In the genomic region with DNA sequence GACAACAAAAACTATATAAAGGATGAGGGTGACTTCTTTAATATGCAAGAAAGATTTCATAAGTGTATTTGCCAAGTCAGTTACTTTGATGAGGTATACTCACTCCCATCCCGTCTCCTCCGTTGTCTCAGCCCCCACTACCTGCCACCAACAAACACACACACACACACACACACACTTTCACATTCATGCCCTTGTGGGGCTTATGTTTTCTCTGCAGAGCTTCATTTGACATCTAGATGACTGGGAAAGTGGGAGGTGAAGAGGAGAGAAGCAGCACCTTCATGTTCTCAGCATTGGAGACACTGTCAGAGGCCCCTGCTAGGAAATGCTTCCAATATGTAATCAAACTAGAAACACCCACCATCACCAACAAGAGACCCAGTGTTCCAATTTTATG, we compare ENCODE assay signal across 16 cellular contexts.
"Had no signal": no experiment of that assay in that cellular context is flagged by ENCODE, and none has a peak within 500 bp of the region (broad histone marks: within the 10 kb centered on the region; RNA-seq: fewer than 3 reads in every experiment).

No MANE protein-coding gene starts in this region.

- DNase-seq: IMR-90, NCI-H1105 treated with DMSO at 0.1 percent for 48 hours, NCI-H1417 treated with DMSO at 0.1 percent for 48 hours, NCI-H146, NCI-H1694 treated with DMSO at 0.1 percent for 48 hours, NCI-H2081, NCI-H2107, NCI-H446 treated with DMSO at 0.1 percent for 48 hours, NCI-H510A treated with DMSO at 0.1 percent for 48 hours, NCI-H748 treated with DMSO at 0.1 percent for 48 hours, Right ventricle myocardium superior, RPMI8226, SIG-M5, SW 1271 had no signal

- ATAC-seq: HepG2, K562 had no signal
